22 cellular contexts compared by ENCODE assay signal in the genomic region with DNA sequence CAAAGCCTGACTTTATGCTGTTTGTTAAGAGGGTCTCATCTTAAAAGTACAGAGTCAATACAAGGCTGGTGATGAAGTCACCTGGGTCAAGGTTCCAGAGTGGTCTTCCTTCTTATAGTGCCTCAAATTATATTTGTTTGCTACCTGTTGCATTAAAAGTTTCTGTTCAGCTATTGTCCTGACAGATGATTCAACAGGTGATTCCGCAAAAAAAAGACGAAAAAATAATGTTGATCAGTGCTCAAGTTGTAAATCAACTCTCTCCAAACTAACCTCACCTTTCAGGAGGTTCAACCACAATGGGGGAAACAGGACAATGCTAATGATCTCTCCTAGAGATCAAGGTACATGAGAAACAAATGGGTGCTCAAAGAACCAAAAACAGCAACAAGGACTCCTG. TPM values are rescaled to one million over a fixed set of nuclear protein-coding genes. Genes with fewer than 3 reads are reported as not detected.
A peak's percentile ranks its signal among the peaks of the same experiment; 100 is the strongest.
DNase-seq lines count a peak whose midpoint lies in the region; ATAC-seq, FAIRE-seq and TF ChIP-seq lines count a peak whose summit lies in the region.
"Had no signal": no experiment of that assay in that cellular context is flagged by ENCODE, and none has a peak within 500 bp of the region (broad histone marks: within the 10 kb centered on the region; RNA-seq: fewer than 3 reads in every experiment).

No MANE protein-coding gene starts in this region.

- H3K4me3 Mint-ChIP-seq in MCF 10A (ENCODE audit: unreplicated experiment) = no peak overlapping the region
- H3K4me3 Mint-ChIP-seq: B cell; CD4-positive, alpha-beta T cell; CD8-positive, alpha-beta T cell had no signal

- H3K36me3 ChIP-seq in mammary epithelial cell (ENCODE audit: insufficient read depth, low read length) (no peaks in the 10 kb centered on the region), IMR-90 (ENCODE audit: control insufficient read depth, insufficient read depth, low read length) (no peaks in the 10 kb centered on the region)

- H3K4me2 ChIP-seq in mammary epithelial cell (ENCODE audit: insufficient read depth, low read depth, low read length) (no peak overlapping the region), IMR-90 (ENCODE audit: low read depth, low read length) (no peak overlapping the region)
- H3K4me2 ChIP-seq: A549 had no signal

- peaks cover 7% of the 10 kb centered on the region for H3K9me3 Mint-ChIP-seq in MCF 10A (ENCODE audit: unreplicated experiment)
- H3K9me3 Mint-ChIP-seq: CD4-positive, alpha-beta T cell had no signal

- H3K9me1 ChIP-seq in IMR-90 (ENCODE audit: insufficient read depth, low read length) = peaks cover 4% of the 10 kb centered on the region; the same call in 1 of the 2 replicates

- H3K27ac ChIP-seq in mammary epithelial cell (ENCODE audit: insufficient read depth, low read depth, low read length) (no peak overlapping the region), IMR-90 (ENCODE audit: insufficient read depth, low read length) (no peak overlapping the region)
- H3K27ac ChIP-seq: 22Rv1; BLaER1 treated with 17β-estradiol and CSF1 and Interleukin-3, amounts not matched to agents 10 nM and 100 nM; C4-2B had no signal

- CTCF ChIA-PET in mammary epithelial cell (lab: Charles Lee; ENCODE audit: low non-redundant PET) (no interaction called here), MCF 10A (lab: Yijun Ruan, JAX) (interaction anchor here (1.7 kb wide), 1 partner anchor 15 kb away, joined by 9 read pairs; no protein-coding TSS in a partner anchor), IMR-90 (lab: Yijun Ruan, JAX) (no interaction called here)

- no peaks in the 10 kb centered on the region for H3K79me2 ChIP-seq in mammary epithelial cell (ENCODE audit: insufficient read depth, low read length)

- no peak for TF ChIP-seq RAD21 in IMR-90 (IDR thresholded peaks at IDR 0.05; ENCODE audit: low read length)

- H4K8ac ChIP-seq in IMR-90 (ENCODE audit: low read depth in 2 of 2, low read length in 2 of 2) = no peak overlapping the region

- H3K4me1 Mint-ChIP-seq in MCF 10A (ENCODE audit: insufficient read depth, unreplicated experiment) = peaks cover 21% of the 10 kb centered on the region

- H3K9me3 ChIP-seq in mammary epithelial cell (replicated peaks; ENCODE audit: insufficient read depth, low read length) (peaks cover 6% of the 10 kb centered on the region), IMR-90 (ENCODE audit: control insufficient read depth, insufficient read depth, low read length) (peaks cover 11% of the 10 kb centered on the region)

- H4K5ac ChIP-seq in IMR-90 (ENCODE audit: low read depth, low read length) = no peak overlapping the region

- H2BK15ac ChIP-seq in IMR-90 (ENCODE audit: low read depth, low read length) = peak overlapping the region; percentile 2; the same call in 1 of the 3 replicates

- DNase-seq in mammary epithelial cell (no peak), MCF 10A (ENCODE audit: unreplicated experiment) (no peak), IMR-90 (no peak), H54 (ENCODE audit: insufficient read length, low spot score) (no peak)
- DNase-seq: AML-193; CD4-positive, alpha-beta T cell; CD8-positive, alpha-beta T cell; DMS 273 treated with DMSO at 0.1 percent for 48 hours; DMS153; DMS79; DND-41; EL; GDM1 had no signal

- in situ Hi-C loops in mammary epithelial cell (cut with MboI; ENCODE audit: low sequenced_read_pairs in 2 of 2) = no loop called here
- in situ Hi-C loops in IMR-90 (cut with MboI; ENCODE audit: low sequenced_read_pairs) = no loop called here

- POLR2A ChIA-PET in MCF 10A (lab: Yijun Ruan, JAX) = interaction anchor here (0.5 to 2.0 kb wide), 4 partner anchors 10 to 38 kb away, joined by 3 to 7 read pairs (median 6); no protein-coding TSS in a partner anchor
- POLR2A ChIA-PET in IMR-90 (lab: Charles Lee; ENCODE audit: unreplicated experiment) = no interaction called here

- no peak overlapping the region for H3K14ac ChIP-seq in IMR-90 (replicated peaks; ENCODE audit: low read depth, low read length)

- no peak overlapping the region for H3K4ac ChIP-seq in IMR-90 (ENCODE audit: low read depth, low read length)

- no peak overlapping the region for H2AK9ac ChIP-seq in IMR-90 (replicated peaks; ENCODE audit: low read depth, low read length, poor library complexity)

- no peak overlapping the region for H2BK5ac ChIP-seq in IMR-90 (ENCODE audit: low read depth, low read length, poor library complexity, severe bottlenecking)

- TF ChIP-seq CTCF in mammary epithelial cell (conservative IDR thresholded peaks at IDR 0.05 in 1 of 2, IDR thresholded peaks at IDR 0.05 in 1 of 2; ENCODE audit: extremely low read depth in 1 of 2, insufficient read depth in 1 of 2, low read depth in 1 of 2, low read length in 2 of 2) = no peak
- no peak for TF ChIP-seq CTCF in MCF 10A (IDR thresholded peaks at IDR 0.05; ENCODE audit: unreplicated experiment)
- TF ChIP-seq CTCF in IMR-90 (conservative IDR thresholded peaks at IDR 0.05; ENCODE audit: low read depth, low read length) = no peak

- H3K79me1 ChIP-seq in IMR-90 (ENCODE audit: low read depth in 1 of 2, low read length in 2 of 2) = no peaks in the 10 kb centered on the region

- intact Hi-C loops in mammary epithelial cell (cut with micrococcal nuclease) (loop anchor here (1.0 kb wide), 1 partner anchor 16 kb away; no protein-coding TSS in a partner anchor), MCF 10A (cut with micrococcal nuclease) (no loop called here), IMR-90 (cut with micrococcal nuclease) (no loop called here)

- H3K27ac Mint-ChIP-seq in MCF 10A (ENCODE audit: low read depth, unreplicated experiment) = no peak overlapping the region
- H3K27ac Mint-ChIP-seq: B cell; CD4-positive, alpha-beta T cell; CD8-positive, alpha-beta T cell had no signal

- no peak for TF ChIP-seq POLR2A in IMR-90 (IDR thresholded peaks at IDR 0.05; ENCODE audit: low read depth, low read length)
- TF ChIP-seq POLR2A in H54 (IDR thresholded peaks at IDR 0.05; ENCODE audit: low read depth, low read length) = no peak

- no peak overlapping the region for H3K56ac ChIP-seq in IMR-90 (ENCODE audit: extremely low read depth, insufficient read depth, low read length)

- H3K23ac ChIP-seq in IMR-90 (ENCODE audit: low read depth, low read length) = no peak overlapping the region

- H2BK120ac ChIP-seq in IMR-90 (ENCODE audit: low read depth, low read length) = no peak overlapping the region

- no TSS peak for BruUV-seq in mammary epithelial cell (replicated peaks; lab: Mats Ljungman, UMichigan)
- BruUV-seq in MCF 10A (replicated peaks; lab: Mats Ljungman, UMichigan) = no TSS peak
- no TSS peak for BruUV-seq in IMR-90 (replicated peaks; lab: Mats Ljungman, UMichigan)

- H2BK20ac ChIP-seq in IMR-90 (ENCODE audit: low read depth, low read length) = no peak overlapping the region

- no peaks in the 10 kb centered on the region for H3K27me3 ChIP-seq in mammary epithelial cell (ENCODE audit: insufficient read depth, low read length)
- H3K27me3 ChIP-seq in IMR-90 (ENCODE audit: control insufficient read depth, insufficient read depth, low read length) = no peaks in the 10 kb centered on the region; the same call in 1 of the 2 replicates
- H3K27me3 ChIP-seq: BLaER1 treated with 17β-estradiol and CSF1 and Interleukin-3, amounts not matched to agents 10 nM and 100 nM had no signal

- no peak for ATAC-seq in IMR-90 (ENCODE audit: low read depth)
- ATAC-seq in GM21717 (IDR thresholded peaks at IDR 0.05; ENCODE audit: unreplicated experiment) = no peak
- ATAC-seq: A549; CD8-positive, alpha-beta T cell; GM12878 had no signal

- H3K18ac ChIP-seq in IMR-90 (ENCODE audit: low read depth, low read length) = no peak overlapping the region

- peaks cover 8% of the 10 kb centered on the region for H3K36me3 Mint-ChIP-seq in MCF 10A (ENCODE audit: insufficient read depth, unreplicated experiment)

- H4K91ac ChIP-seq in IMR-90 (ENCODE audit: insufficient read depth, low read depth, low read length) = no peak overlapping the region

- H2AK5ac ChIP-seq in IMR-90 (ENCODE audit: low read depth, low read length) = no peak overlapping the region

- H2AFZ ChIP-seq in mammary epithelial cell (ENCODE audit: low read depth, low read length) = peak overlapping the region; percentile 10
- H2AFZ ChIP-seq in IMR-90 (replicated peaks; ENCODE audit: low read length, poor library complexity) = no peak overlapping the region

- 93% methylated on average over 2 of the region's 2 CpGs for WGBS in mammary epithelial cell (ENCODE audit: low coverage, missing lambda C conversion rate)
- WGBS in IMR-90 (ENCODE audit: extremely low coverage in 2 of 2, insufficient read length in 1 of 2), 2 experiments = no CpG with 5 or more reads among the region's 2 CpGs

- H3K4me1 ChIP-seq in mammary epithelial cell (ENCODE audit: insufficient read depth, low read length) = peaks cover 16% of the 10 kb centered on the region
- peaks cover 4% of the 10 kb centered on the region for H3K4me1 ChIP-seq in IMR-90 (ENCODE audit: control insufficient read depth, insufficient read depth, low read length)
- H3K4me1 ChIP-seq: A549 had no signal

- dilution Hi-C loops in mammary epithelial cell (cut with HindIII; ENCODE audit: low sequenced_read_pairs) (no loop called here), IMR-90 (cut with HindIII; ENCODE audit: low sequenced_read_pairs, unreplicated experiment) (no loop called here)

- no peak for FAIRE-seq in H54 (lab: Jason Lieb, UNC)
- FAIRE-seq: A549, GM12878, GM12892, GM18507 had no signal

- H3K27me3 Mint-ChIP-seq in MCF 10A (ENCODE audit: insufficient read depth, unreplicated experiment) = no peaks in the 10 kb centered on the region
- H3K27me3 Mint-ChIP-seq: CD4-positive, alpha-beta T cell had no signal

- H4K20me1 ChIP-seq in mammary epithelial cell (ENCODE audit: insufficient read depth, low read length) = no peaks in the 10 kb centered on the region
- no peaks in the 10 kb centered on the region for H4K20me1 ChIP-seq in IMR-90 (ENCODE audit: insufficient read depth, low read length)
- H4K20me1 ChIP-seq: BLaER1 treated with 17β-estradiol and CSF1 and Interleukin-3, amounts not matched to agents 10 nM and 100 nM had no signal

- no peak overlapping the region for H3K4me3 ChIP-seq in mammary epithelial cell (replicated peaks in 1 of 3; ENCODE audit: insufficient read depth in 1 of 3, low read depth in 2 of 3, low read length in 3 of 3)
- no peak overlapping the region for H3K4me3 ChIP-seq in IMR-90 (ENCODE audit: insufficient read depth, low read depth, low read length)
- H3K4me3 ChIP-seq: A549; BLaER1 treated with 17β-estradiol and CSF1 and Interleukin-3, amounts not matched to agents 10 nM and 100 nM; GM12878 had no signal

- H3K9ac ChIP-seq in mammary epithelial cell (ENCODE audit: insufficient read depth, low read length) (no peak overlapping the region), IMR-90 (ENCODE audit: low read depth, low read length) (no peak overlapping the region)
- H3K9ac ChIP-seq: BLaER1 treated with 17β-estradiol and CSF1 and Interleukin-3, amounts not matched to agents 10 nM and 100 nM had no signal

RNA-seq across cellular contexts. Expression of a gene that starts 35.7 kb away (rescaled TPM):
- 1 to 10 TPM; 4.0 to 4.2 TPM for total RNA-seq in mammary epithelial cell
- 3.0 TPM for polyA plus RNA-seq in mammary epithelial cell
- 1.4 TPM for polyA minus RNA-seq in mammary epithelial cell
- 5.3 and 6.8 TPM in 2 replicates for total RNA-seq in MCF 10A (2022)
- total RNA-seq in IMR-90 (2012; rRNA removed) = 0.83 and 0.90 TPM in 2 replicates
- polyA plus RNA-seq in IMR-90 (2012; rRNA removed) = 0.63 and 0.87 TPM in 2 replicates
- 0.54 and 0.87 TPM in 2 replicates for polyA plus RNA-seq in IMR-90 (2012; cell fraction: cytosol; rRNA removed)
- 0.42 and 0.91 TPM in 2 replicates for polyA plus RNA-seq in IMR-90 (2012; cell fraction: nucleus; rRNA removed; ENCODE audit: low replicate concordance)

RNA-seq across cellular contexts. Expression of a gene that starts 35.8 kb away (rescaled TPM):
- total RNA-seq in mammary epithelial cell = 10 to 100 TPM; 26.7 to 36.6 TPM
- 21.4 TPM for polyA plus RNA-seq in mammary epithelial cell
- polyA minus RNA-seq in mammary epithelial cell = 41.7 TPM
- 35.3 and 39.8 TPM in 2 replicates for total RNA-seq in MCF 10A (2022)
- total RNA-seq in IMR-90 (2012; rRNA removed) = 16.1 and 21.4 TPM in 2 replicates
- 11.1 and 11.7 TPM in 2 replicates for polyA plus RNA-seq in IMR-90 (2012; rRNA removed)
- 6.4 and 7.0 TPM in 2 replicates for polyA plus RNA-seq in IMR-90 (2012; cell fraction: cytosol; rRNA removed)
- polyA plus RNA-seq in IMR-90 (2012; cell fraction: nucleus; rRNA removed; ENCODE audit: low replicate concordance) = 9.0 and 10.9 TPM in 2 replicates
